ENCODE assay signal across 1 cellular context in the genomic region with DNA sequence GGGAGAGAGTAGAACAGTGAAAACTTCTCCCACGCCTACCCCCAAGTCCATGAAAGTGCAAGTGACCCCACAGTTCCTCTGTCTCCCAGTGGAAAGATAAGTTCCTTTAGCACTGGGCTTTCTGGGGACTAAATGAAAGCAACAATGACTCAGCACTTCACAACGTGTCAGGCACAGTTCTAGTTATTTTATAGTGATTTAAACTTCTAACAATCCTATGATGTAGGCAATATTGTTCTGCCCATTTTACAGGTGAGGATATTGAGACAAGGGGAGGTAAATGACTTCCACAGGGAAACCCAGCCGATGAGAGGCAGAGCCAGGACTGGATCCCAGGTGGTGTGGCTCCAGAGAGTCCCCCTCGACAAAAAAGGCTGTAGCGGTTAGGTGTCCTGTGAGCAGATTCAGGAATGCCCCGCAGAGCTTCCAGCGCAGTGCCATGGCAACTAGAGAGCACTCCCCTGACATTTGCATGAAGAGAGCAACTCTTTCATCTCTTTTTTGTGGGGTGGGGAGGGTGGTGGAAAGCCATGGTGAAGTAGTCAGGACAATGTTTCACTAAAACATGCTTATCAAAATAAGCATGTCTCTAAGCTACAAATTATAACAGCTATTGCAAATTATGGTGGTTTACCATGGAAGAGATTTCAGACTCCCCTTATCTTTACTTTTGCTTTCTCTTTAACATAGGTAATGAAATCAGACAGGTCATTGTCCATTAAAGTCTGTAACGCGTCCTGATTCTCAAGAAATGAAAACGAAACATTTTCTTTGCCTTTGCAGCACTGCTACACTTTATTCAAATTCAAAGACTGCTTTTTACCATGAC.
TF ChIP-seq lines count a peak whose summit lies in the region.

No MANE protein-coding gene starts in this region.

TF ChIP-seq in K562, 482 proteins besides CTCF, POLR2A, EP300 and RAD21 (continued from another document and continues in another):
- TF ChIP-seq ADNP (tag; IDR thresholded peaks at IDR 0.05) (peak; percentile 64; the same call in 1 of the 2 replicates), MCM5 (IDR thresholded peaks at IDR 0.05; ENCODE audit: low read depth) (no peak), SP1 (CRISPR knock-in tag; IDR thresholded peaks at IDR 0.05) (no peak), ETV6 (IDR thresholded peaks at IDR 0.05; ENCODE audit: borderline replicate concordance in 1 of 2, low read depth in 2 of 2, low read length in 1 of 2) (no peak), ETV6 (CRISPR knock-in tag; IDR thresholded peaks at IDR 0.05; ENCODE audit: borderline replicate concordance) (no peak), DPF2 (IDR thresholded peaks at IDR 0.05) (peak; percentile 57; the same call in 1 of the 2 replicates), JUND (IDR thresholded peaks at IDR 0.05; ENCODE audit: borderline replicate concordance, low read depth, low read length) (peak; percentile 31; the same call in 1 of the 2 replicates), JUND (tag; IDR thresholded peaks at IDR 0.05; ENCODE audit: borderline replicate concordance, low read depth, low read length) (peak; percentile 21; the same call in 1 of the 3 replicates), RFX1 (IDR thresholded peaks at IDR 0.05) (peak; percentile 81), MAFK (IDR thresholded peaks at IDR 0.05; ENCODE audit: low read length) (peak; percentile 94), MAFG (tag; conservative IDR thresholded peaks at IDR 0.05) (peak; percentile 99), RCOR1 (IDR thresholded peaks at IDR 0.05; ENCODE audit: borderline replicate concordance in 1 of 2, low read depth in 2 of 2, low read length in 2 of 2) (0 out of 4 replicates have a peak, but pooled peaks of 1 of the 2 experiments have one; percentile 3), CREBBP (IDR thresholded peaks at IDR 0.05; ENCODE audit: low read depth, low read length) (no peak), SMAD3 (CRISPR knock-in tag; conservative IDR thresholded peaks at IDR 0.05) (no peak), PCBP1 (IDR thresholded peaks at IDR 0.05; ENCODE audit: low read depth, low read length, poor library complexity, severe bottlenecking) (no peak), SRSF7 (optimal IDR thresholded peaks at IDR 0.05; ENCODE audit: low read depth, low read length) (no peak), NCOA6 (IDR thresholded peaks at IDR 0.05) (no peak), ATF7 (IDR thresholded peaks at IDR 0.05) (no peak), CXXC5 (CRISPR knock-in tag; IDR thresholded peaks at IDR 0.05) (0 out of 2 replicates have a peak, but pooled peaks have one; percentile 15), HNRNPLL (IDR thresholded peaks at IDR 0.05; ENCODE audit: low read depth, low read length, poor library complexity, severe bottlenecking) (peak; percentile 49), SAP30 (IDR thresholded peaks at IDR 0.05; ENCODE audit: borderline replicate concordance, insufficient read depth, low read depth, low read length, poor library complexity, severe bottlenecking) (no peak), RBM25 (IDR thresholded peaks at IDR 0.05; ENCODE audit: low read depth, low read length, severe bottlenecking) (peak; percentile 47), ZNF79 (CRISPR knock-in tag; IDR thresholded peaks at IDR 0.05; ENCODE audit: low read depth) (no peak), ARID1B (IDR thresholded peaks at IDR 0.05) (peak; percentile 58), FOXM1 (IDR thresholded peaks at IDR 0.05; ENCODE audit: low read depth) (0 out of 2 replicates have a peak, but pooled peaks have one; percentile 8), FOXM1 (CRISPR knock-in tag; IDR thresholded peaks at IDR 0.05; ENCODE audit: low read depth) (no peak), EZH2 (IDR thresholded peaks at IDR 0.05; ENCODE audit: borderline replicate concordance, low read depth, low read length) (no peak), MECOM (CRISPR knock-in tag; IDR thresholded peaks at IDR 0.05) (no peak), ESRRA (IDR thresholded peaks at IDR 0.05; ENCODE audit: borderline replicate concordance, low read depth) (no peak), ASH1L (IDR thresholded peaks at IDR 0.05; ENCODE audit: borderline replicate concordance, low read depth, partially characterized antibody) (no peak), SMAD4 (CRISPR knock-in tag; conservative IDR thresholded peaks at IDR 0.05) (0 out of 2 replicates have a peak, but pooled peaks have one; percentile 37), BCOR (IDR thresholded peaks at IDR 0.05) (peak; percentile 87), ZNF316 (IDR thresholded peaks at IDR 0.05) (peak; percentile 97), NFE2L1 (tag; IDR thresholded peaks at IDR 0.05; ENCODE audit: borderline replicate concordance, low read depth) (peak; percentile 96), ZFX (CRISPR knock-in tag; IDR thresholded peaks at IDR 0.05) (no peak), STAT5A (IDR thresholded peaks at IDR 0.05; ENCODE audit: borderline replicate concordance, low read length) (no peak), TCF7 (IDR thresholded peaks at IDR 0.05; ENCODE audit: borderline replicate concordance) (no peak), TAF15 (IDR thresholded peaks at IDR 0.05; ENCODE audit: low read depth, low read length) (no peak), RBBP5 (IDR thresholded peaks at IDR 0.05; ENCODE audit: borderline replicate concordance, insufficient read depth, low read length, poor library complexity, severe bottlenecking) (no peak), SMARCE1 (IDR thresholded peaks at IDR 0.05) (0 out of 2 replicates have a peak, but pooled peaks have one; percentile 14), MEIS2 (IDR thresholded peaks at IDR 0.05; ENCODE audit: partially characterized antibody) (peak; percentile 6), TRIM24 (IDR thresholded peaks at IDR 0.05) (no peak; a peak in 1 of 4 replicates)
- TF ChIP-seq, protein P1, sequence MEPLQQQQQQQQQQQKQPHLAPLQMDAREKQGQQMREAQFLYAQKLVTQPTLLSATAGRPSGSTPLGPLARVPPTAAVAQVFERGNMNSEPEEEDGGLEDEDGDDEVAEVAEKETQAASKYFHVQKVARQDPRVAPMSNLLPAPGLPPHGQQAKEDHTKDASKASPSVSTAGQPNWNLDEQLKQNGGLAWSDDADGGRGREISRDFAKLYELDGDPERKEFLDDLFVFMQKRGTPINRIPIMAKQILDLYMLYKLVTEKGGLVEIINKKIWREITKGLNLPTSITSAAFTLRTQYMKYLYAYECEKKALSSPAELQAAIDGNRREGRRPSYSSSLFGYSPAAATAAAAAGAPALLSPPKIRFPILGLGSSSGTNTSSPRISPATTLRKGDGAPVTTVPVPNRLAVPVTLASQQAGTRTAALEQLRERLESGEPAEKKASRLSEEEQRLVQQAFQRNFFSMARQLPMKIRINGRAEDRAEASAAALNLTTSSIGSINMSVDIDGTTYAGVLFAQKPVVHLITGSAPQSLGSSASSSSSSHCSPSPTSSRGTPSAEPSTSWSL (CRISPR knock-in tag; IDR thresholded peaks at IDR 0.05; ENCODE audit: borderline replicate concordance), result no peak
- TF ChIP-seq, protein P2, sequence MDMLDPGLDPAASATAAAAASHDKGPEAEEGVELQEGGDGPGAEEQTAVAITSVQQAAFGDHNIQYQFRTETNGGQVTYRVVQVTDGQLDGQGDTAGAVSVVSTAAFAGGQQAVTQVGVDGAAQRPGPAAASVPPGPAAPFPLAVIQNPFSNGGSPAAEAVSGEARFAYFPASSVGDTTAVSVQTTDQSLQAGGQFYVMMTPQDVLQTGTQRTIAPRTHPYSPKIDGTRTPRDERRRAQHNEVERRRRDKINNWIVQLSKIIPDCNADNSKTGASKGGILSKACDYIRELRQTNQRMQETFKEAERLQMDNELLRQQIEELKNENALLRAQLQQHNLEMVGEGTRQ (CRISPR knock-in tag; IDR thresholded peaks at IDR 0.05), result no peak
- TF ChIP-seq, protein P3, sequence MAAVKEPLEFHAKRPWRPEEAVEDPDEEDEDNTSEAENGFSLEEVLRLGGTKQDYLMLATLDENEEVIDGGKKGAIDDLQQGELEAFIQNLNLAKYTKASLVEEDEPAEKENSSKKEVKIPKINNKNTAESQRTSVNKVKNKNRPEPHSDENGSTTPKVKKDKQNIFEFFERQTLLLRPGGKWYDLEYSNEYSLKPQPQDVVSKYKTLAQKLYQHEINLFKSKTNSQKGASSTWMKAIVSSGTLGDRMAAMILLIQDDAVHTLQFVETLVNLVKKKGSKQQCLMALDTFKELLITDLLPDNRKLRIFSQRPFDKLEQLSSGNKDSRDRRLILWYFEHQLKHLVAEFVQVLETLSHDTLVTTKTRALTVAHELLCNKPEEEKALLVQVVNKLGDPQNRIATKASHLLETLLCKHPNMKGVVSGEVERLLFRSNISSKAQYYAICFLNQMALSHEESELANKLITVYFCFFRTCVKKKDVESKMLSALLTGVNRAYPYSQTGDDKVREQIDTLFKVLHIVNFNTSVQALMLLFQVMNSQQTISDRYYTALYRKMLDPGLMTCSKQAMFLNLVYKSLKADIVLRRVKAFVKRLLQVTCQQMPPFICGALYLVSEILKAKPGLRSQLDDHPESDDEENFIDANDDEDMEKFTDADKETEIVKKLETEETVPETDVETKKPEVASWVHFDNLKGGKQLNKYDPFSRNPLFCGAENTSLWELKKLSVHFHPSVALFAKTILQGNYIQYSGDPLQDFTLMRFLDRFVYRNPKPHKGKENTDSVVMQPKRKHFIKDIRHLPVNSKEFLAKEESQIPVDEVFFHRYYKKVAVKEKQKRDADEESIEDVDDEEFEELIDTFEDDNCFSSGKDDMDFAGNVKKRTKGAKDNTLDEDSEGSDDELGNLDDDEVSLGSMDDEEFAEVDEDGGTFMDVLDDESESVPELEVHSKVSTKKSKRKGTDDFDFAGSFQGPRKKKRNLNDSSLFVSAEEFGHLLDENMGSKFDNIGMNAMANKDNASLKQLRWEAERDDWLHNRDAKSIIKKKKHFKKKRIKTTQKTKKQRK (IDR thresholded peaks at IDR 0.05; ENCODE audit: borderline replicate concordance, low read depth, low read length), result no peak
- TF ChIP-seq, protein P4, sequence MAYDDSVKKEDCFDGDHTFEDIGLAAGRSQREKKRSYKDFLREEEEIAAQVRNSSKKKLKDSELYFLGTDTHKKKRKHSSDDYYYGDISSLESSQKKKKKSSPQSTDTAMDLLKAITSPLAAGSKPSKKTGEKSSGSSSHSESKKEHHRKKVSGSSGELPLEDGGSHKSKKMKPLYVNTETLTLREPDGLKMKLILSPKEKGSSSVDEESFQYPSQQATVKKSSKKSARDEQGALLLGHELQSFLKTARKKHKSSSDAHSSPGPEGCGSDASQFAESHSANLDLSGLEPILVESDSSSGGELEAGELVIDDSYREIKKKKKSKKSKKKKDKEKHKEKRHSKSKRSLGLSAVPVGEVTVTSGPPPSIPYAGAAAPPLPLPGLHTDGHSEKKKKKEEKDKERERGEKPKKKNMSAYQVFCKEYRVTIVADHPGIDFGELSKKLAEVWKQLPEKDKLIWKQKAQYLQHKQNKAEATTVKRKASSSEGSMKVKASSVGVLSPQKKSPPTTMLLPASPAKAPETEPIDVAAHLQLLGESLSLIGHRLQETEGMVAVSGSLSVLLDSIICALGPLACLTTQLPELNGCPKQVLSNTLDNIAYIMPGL (CRISPR knock-in tag; IDR thresholded peaks at IDR 0.05), result no peak
- TF ChIP-seq, protein P5, sequence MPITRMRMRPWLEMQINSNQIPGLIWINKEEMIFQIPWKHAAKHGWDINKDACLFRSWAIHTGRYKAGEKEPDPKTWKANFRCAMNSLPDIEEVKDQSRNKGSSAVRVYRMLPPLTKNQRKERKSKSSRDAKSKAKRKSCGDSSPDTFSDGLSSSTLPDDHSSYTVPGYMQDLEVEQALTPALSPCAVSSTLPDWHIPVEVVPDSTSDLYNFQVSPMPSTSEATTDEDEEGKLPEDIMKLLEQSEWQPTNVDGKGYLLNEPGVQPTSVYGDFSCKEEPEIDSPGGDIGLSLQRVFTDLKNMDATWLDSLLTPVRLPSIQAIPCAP (CRISPR knock-in tag; IDR thresholded peaks at IDR 0.05; ENCODE audit: borderline replicate concordance), result no peak
- TF ChIP-seq, protein P6, sequence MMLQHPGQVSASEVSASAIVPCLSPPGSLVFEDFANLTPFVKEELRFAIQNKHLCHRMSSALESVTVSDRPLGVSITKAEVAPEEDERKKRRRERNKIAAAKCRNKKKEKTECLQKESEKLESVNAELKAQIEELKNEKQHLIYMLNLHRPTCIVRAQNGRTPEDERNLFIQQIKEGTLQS (IDR thresholded peaks at IDR 0.05), result peak; percentile 20; the same call in 1 of the 2 replicates
- TF ChIP-seq, protein P6 (CRISPR knock-in tag; conservative IDR thresholded peaks at IDR 0.05), result no peak
- TF ChIP-seq, protein P7, sequence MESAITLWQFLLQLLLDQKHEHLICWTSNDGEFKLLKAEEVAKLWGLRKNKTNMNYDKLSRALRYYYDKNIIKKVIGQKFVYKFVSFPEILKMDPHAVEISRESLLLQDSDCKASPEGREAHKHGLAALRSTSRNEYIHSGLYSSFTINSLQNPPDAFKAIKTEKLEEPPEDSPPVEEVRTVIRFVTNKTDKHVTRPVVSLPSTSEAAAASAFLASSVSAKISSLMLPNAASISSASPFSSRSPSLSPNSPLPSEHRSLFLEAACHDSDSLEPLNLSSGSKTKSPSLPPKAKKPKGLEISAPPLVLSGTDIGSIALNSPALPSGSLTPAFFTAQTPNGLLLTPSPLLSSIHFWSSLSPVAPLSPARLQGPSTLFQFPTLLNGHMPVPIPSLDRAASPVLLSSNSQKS (CRISPR knock-in tag; IDR thresholded peaks at IDR 0.05), result no peak
- TF ChIP-seq, protein P8, sequence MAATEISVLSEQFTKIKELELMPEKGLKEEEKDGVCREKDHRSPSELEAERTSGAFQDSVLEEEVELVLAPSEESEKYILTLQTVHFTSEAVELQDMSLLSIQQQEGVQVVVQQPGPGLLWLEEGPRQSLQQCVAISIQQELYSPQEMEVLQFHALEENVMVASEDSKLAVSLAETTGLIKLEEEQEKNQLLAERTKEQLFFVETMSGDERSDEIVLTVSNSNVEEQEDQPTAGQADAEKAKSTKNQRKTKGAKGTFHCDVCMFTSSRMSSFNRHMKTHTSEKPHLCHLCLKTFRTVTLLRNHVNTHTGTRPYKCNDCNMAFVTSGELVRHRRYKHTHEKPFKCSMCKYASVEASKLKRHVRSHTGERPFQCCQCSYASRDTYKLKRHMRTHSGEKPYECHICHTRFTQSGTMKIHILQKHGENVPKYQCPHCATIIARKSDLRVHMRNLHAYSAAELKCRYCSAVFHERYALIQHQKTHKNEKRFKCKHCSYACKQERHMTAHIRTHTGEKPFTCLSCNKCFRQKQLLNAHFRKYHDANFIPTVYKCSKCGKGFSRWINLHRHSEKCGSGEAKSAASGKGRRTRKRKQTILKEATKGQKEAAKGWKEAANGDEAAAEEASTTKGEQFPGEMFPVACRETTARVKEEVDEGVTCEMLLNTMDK (IDR thresholded peaks at IDR 0.05; ENCODE audit: borderline replicate concordance, insufficient read depth, low read depth, low read length, poor library complexity, severe bottlenecking), result no peak
